Comparison of ENCODE assay signal across 1 cellular context in the genomic region with DNA sequence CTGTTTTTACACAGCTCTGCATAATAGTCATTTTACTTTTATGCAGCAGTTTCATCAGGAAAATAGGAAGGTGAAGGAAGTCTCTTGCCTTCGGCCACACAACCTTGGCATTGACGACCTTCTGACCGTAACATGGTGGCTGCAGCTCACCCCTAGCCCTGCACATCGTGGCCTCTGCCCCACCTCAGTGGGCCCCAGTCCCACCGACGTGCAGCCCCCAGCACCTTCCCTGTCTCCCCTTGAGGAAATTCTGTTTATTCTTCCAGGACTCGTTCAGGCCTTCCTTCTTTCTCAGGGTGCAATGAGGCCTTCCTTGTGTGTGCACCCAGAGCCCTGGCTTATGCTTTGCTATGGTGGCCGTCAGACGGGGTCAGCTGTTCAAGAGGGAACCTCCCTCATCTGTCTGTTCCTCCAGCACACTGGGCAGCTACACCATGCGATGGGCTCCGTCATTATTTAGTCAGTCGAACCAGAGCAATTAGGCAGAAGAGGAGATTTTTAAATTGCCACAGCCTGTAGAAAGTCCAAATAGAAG.
TF ChIP-seq lines count a peak whose summit lies in the region.

No MANE protein-coding gene starts in this region.

TF ChIP-seq in IMR-90, 13 proteins besides CTCF, POLR2A, EP300 and RAD21 (continued from another document):
- TF ChIP-seq, protein P1, sequence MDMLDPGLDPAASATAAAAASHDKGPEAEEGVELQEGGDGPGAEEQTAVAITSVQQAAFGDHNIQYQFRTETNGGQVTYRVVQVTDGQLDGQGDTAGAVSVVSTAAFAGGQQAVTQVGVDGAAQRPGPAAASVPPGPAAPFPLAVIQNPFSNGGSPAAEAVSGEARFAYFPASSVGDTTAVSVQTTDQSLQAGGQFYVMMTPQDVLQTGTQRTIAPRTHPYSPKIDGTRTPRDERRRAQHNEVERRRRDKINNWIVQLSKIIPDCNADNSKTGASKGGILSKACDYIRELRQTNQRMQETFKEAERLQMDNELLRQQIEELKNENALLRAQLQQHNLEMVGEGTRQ (IDR thresholded peaks at IDR 0.05; ENCODE audit: low read depth, low read length) = no peak
- TF ChIP-seq CEBPB (IDR thresholded peaks at IDR 0.05; ENCODE audit: low read depth, low read length) (no peak), RFX5 (IDR thresholded peaks at IDR 0.05; ENCODE audit: low read depth, low read length) (no peak), MAFK (IDR thresholded peaks at IDR 0.05; ENCODE audit: low read depth, low read length) (no peak), BHLHE40 (IDR thresholded peaks at IDR 0.05; ENCODE audit: low read depth, low read length) (no peak)
- TF ChIP-seq, protein P2, sequence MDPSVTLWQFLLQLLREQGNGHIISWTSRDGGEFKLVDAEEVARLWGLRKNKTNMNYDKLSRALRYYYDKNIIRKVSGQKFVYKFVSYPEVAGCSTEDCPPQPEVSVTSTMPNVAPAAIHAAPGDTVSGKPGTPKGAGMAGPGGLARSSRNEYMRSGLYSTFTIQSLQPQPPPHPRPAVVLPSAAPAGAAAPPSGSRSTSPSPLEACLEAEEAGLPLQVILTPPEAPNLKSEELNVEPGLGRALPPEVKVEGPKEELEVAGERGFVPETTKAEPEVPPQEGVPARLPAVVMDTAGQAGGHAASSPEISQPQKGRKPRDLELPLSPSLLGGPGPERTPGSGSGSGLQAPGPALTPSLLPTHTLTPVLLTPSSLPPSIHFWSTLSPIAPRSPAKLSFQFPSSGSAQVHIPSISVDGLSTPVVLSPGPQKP (IDR thresholded peaks at IDR 0.05; ENCODE audit: borderline replicate concordance, low read depth, low read length) = no peak
